ENCODE assay signal across 9 cellular contexts in the genomic region with DNA sequence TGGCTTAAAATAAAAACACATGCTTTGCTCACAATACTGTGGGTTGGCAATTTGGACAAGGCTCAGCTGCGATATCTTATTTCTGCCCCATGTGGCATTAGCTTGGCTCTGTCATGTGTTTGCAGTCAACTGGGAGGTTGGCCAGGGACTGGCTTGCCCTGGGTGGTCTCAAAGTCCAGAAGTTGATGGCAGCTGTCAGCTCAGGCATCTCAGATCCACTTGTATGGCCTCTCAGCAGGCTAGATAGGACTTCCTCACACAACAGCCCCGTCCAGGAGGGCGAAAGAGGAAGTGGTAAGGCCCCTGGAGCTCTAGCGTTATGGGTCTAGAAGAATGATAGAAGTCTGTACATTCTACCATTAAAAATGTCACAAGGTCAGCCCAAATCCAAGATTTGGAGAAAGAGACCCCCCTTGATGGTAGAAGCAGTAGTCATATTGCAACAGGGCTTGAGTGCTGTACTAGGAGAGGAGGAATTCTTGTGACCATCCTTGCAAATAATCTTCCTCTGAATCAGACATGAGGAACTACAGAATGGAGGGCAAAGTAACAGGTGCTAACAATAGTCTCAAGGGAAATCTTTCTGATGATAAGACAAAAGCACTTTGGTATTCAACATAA.
DNase-seq lines count a peak whose midpoint lies in the region; ATAC-seq, FAIRE-seq and TF ChIP-seq lines count a peak whose summit lies in the region.
"Had no signal": no experiment of that assay in that cellular context is flagged by ENCODE, and none has a peak within 500 bp of the region (broad histone marks: within the 10 kb centered on the region; RNA-seq: fewer than 3 reads in every experiment).

No MANE protein-coding gene starts in this region.

- intact Hi-C loops in activated T-helper 1 cell treated with anti-CD3 and anti-CD28 coated beads, Interleukin-12 subunit alpha, Interleukin-12 subunit beta, Interleukin-2, Interleukin-4 antibody, amounts not matched to agents 30 ng/mL and 10 ng/mL and 1 ng/mL, durations not matched to agents 14 hours and 24 hours and 36 hours (cut with micrococcal nuclease), result loop anchor here (5.0 kb wide), 1 partner anchor 149 kb away; no protein-coding TSS in a partner anchor

- FAIRE-seq in urothelium cell line (lab: Jason Lieb, UNC) (no peak), D721Med (lab: Jason Lieb, UNC) (no peak)

- no peaks in the 10 kb centered on the region for H3K27me3 Mint-ChIP-seq in activated naive CD8-positive, alpha-beta T cell
- peaks cover 4% of the 10 kb centered on the region for H3K27me3 Mint-ChIP-seq in activated naive CD8-positive, alpha-beta T cell treated with anti-CD3 and anti-CD28 coated beads for 36 hours
- no peaks in the 10 kb centered on the region for H3K27me3 Mint-ChIP-seq in activated T-helper 1 cell treated with anti-CD3 and anti-CD28 coated beads, Interleukin-12 subunit alpha, Interleukin-12 subunit beta, Interleukin-2, Interleukin-4 antibody, amounts not matched to agents 30 ng/mL and 10 ng/mL and 1 ng/mL, durations not matched to agents 14 hours and 24 hours and 36 hours (ENCODE audit: insufficient read depth)
- H3K27me3 Mint-ChIP-seq: activated naive CD8-positive, alpha-beta T cell treated with anti-CD3 and anti-CD28 coated beads, Interleukin-2, amount 10 ng/mL, durations not matched to agents 7 days and 5 days had no signal

- DNase-seq in activated naive CD8-positive, alpha-beta T cell treated with anti-CD3 and anti-CD28 coated beads for 36 hours, result no peak
- DNase-seq in activated T-helper 1 cell treated with anti-CD3 and anti-CD28 coated beads, Interleukin-12 subunit alpha, Interleukin-12 subunit beta, Interleukin-2, Interleukin-4 antibody, amounts not matched to agents 30 ng/mL and 10 ng/mL and 1 ng/mL, durations not matched to agents 14 hours and 24 hours and 36 hours (ENCODE audit: low spot score), result no peak
- DNase-seq in urothelium cell line (ENCODE audit: low spot score) (no peak), D721Med (ENCODE audit: insufficient read length, low spot score) (no peak)
- DNase-seq: activated naive CD8-positive, alpha-beta T cell treated with anti-CD3 and anti-CD28 coated beads, Interleukin-2, amount 10 ng/mL, durations not matched to agents 7 days and 5 days had no signal

- peak overlapping the region; percentile 31 for H3K4me3 Mint-ChIP-seq in activated naive CD8-positive, alpha-beta T cell
- H3K4me3 Mint-ChIP-seq in activated naive CD8-positive, alpha-beta T cell treated with anti-CD3 and anti-CD28 coated beads for 36 hours, result no peak overlapping the region
- H3K4me3 Mint-ChIP-seq in activated T-helper 1 cell treated with anti-CD3 and anti-CD28 coated beads, Interleukin-12 subunit alpha, Interleukin-12 subunit beta, Interleukin-2, Interleukin-4 antibody, amounts not matched to agents 30 ng/mL and 10 ng/mL and 1 ng/mL, durations not matched to agents 14 hours and 24 hours and 36 hours, result no peak overlapping the region
- H3K4me3 Mint-ChIP-seq: activated naive CD8-positive, alpha-beta T cell treated with anti-CD3 and anti-CD28 coated beads, Interleukin-2, amount 10 ng/mL, durations not matched to agents 7 days and 5 days had no signal

- no peak overlapping the region for H3K27ac Mint-ChIP-seq in activated naive CD8-positive, alpha-beta T cell
- H3K27ac Mint-ChIP-seq in activated naive CD8-positive, alpha-beta T cell treated with anti-CD3 and anti-CD28 coated beads for 36 hours, result no peak overlapping the region
- peak overlapping the region; percentile 24 for H3K27ac Mint-ChIP-seq in activated T-helper 1 cell treated with anti-CD3 and anti-CD28 coated beads, Interleukin-12 subunit alpha, Interleukin-12 subunit beta, Interleukin-2, Interleukin-4 antibody, amounts not matched to agents 30 ng/mL and 10 ng/mL and 1 ng/mL, durations not matched to agents 14 hours and 24 hours and 36 hours
- H3K27ac Mint-ChIP-seq: activated naive CD8-positive, alpha-beta T cell treated with anti-CD3 and anti-CD28 coated beads, Interleukin-2, amount 10 ng/mL, durations not matched to agents 7 days and 5 days had no signal

- no peaks in the 10 kb centered on the region for H3K36me3 Mint-ChIP-seq in activated naive CD8-positive, alpha-beta T cell
- H3K36me3 Mint-ChIP-seq in activated naive CD8-positive, alpha-beta T cell treated with anti-CD3 and anti-CD28 coated beads for 36 hours, result peaks cover 4% of the 10 kb centered on the region
- peaks cover 6% of the 10 kb centered on the region for H3K36me3 Mint-ChIP-seq in activated T-helper 1 cell treated with anti-CD3 and anti-CD28 coated beads, Interleukin-12 subunit alpha, Interleukin-12 subunit beta, Interleukin-2, Interleukin-4 antibody, amounts not matched to agents 30 ng/mL and 10 ng/mL and 1 ng/mL, durations not matched to agents 14 hours and 24 hours and 36 hours (ENCODE audit: low read depth)

- ATAC-seq in HG03442 (IDR thresholded peaks at IDR 0.05; ENCODE audit: unreplicated experiment) (peak; percentile 31), HG02884 (IDR thresholded peaks at IDR 0.05; ENCODE audit: unreplicated experiment) (no peak), HG02938 (IDR thresholded peaks at IDR 0.05; ENCODE audit: unreplicated experiment) (no peak)

- H3K9me3 Mint-ChIP-seq in activated naive CD8-positive, alpha-beta T cell (ENCODE audit: low read depth), result no peaks in the 10 kb centered on the region
- H3K9me3 Mint-ChIP-seq in activated naive CD8-positive, alpha-beta T cell treated with anti-CD3 and anti-CD28 coated beads for 36 hours, result peaks cover 10% of the 10 kb centered on the region
- peaks cover 12% of the 10 kb centered on the region for H3K9me3 Mint-ChIP-seq in activated T-helper 1 cell treated with anti-CD3 and anti-CD28 coated beads, Interleukin-12 subunit alpha, Interleukin-12 subunit beta, Interleukin-2, Interleukin-4 antibody, amounts not matched to agents 30 ng/mL and 10 ng/mL and 1 ng/mL, durations not matched to agents 14 hours and 24 hours and 36 hours

- no peak for TF ChIP-seq CTCF in D721Med (IDR thresholded peaks at IDR 0.05; ENCODE audit: insufficient read depth, missing control alignments)

- peaks cover 37% of the 10 kb centered on the region for H3K4me1 Mint-ChIP-seq in activated naive CD8-positive, alpha-beta T cell (ENCODE audit: low read depth)
- H3K4me1 Mint-ChIP-seq in activated naive CD8-positive, alpha-beta T cell treated with anti-CD3 and anti-CD28 coated beads for 36 hours, result peaks cover 46% of the 10 kb centered on the region
- H3K4me1 Mint-ChIP-seq in activated T-helper 1 cell treated with anti-CD3 and anti-CD28 coated beads, Interleukin-12 subunit alpha, Interleukin-12 subunit beta, Interleukin-2, Interleukin-4 antibody, amounts not matched to agents 30 ng/mL and 10 ng/mL and 1 ng/mL, durations not matched to agents 14 hours and 24 hours and 36 hours (ENCODE audit: low read depth), result peaks cover 64% of the 10 kb centered on the region
